In the genomic region with DNA sequence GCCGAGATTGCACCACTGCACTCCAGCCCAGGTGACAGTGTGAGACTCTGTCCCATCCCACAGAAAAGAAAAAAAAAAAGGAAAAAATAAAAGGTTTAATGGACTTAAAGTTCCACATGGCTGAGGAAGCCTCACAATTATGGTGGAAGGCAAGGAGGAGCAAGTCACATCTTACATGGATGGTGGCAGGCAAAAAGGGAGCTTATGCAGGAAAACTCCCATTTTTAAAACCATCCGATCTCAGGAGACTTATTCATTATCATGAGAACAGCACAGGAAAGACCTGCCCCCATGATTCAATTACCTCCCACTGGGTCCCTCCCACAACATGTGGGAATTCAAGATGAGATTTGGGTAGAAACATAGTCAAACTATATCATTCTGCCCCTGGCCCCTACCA, we compare ENCODE assay signal across 4 cellular contexts. TPM values are rescaled to one million over a fixed set of nuclear protein-coding genes. Genes with fewer than 3 reads are reported as not detected.
"Had no signal": no experiment of that assay in that cellular context is flagged by ENCODE, and none has a peak within 500 bp of the region (broad histone marks: within the 10 kb centered on the region; RNA-seq: fewer than 3 reads in every experiment).

No MANE protein-coding gene starts in this region.

RNA-seq across cellular contexts. Expression of a gene that starts 15.8 kb away (rescaled TPM):
- total RNA-seq: LHCN-M2, M059J, MCF 10A, NCI-H460 had no signal

RNA-seq across cellular contexts. Expression of a gene that starts 29.0 kb away (rescaled TPM):
- total RNA-seq: LHCN-M2, MCF 10A had no signal
